In the genomic region with DNA sequence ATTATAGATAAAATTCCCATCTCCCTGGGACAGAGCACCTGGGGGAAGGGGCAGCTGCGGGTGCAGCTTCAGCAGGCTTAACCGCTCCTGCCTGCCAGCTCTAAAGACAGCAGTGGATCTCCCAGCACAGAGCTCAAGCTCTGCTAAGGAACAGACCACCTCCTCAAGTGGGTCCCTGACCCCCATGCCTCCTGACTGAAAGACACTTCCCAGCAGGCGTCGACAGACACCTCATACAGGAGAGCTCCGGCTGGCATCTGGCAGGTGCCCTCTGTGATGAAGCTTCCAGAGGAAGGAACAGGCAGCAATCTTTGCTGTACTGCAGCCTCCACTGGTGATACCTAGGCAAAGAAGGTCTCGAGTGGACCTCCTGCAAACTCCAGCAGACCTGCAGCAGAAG, we compare ENCODE assay signal across 19 cellular contexts. TPM values are rescaled to one million over a fixed set of nuclear protein-coding genes. Genes with fewer than 3 reads are reported as not detected.
"Had no signal": no experiment of that assay in that cellular context is flagged by ENCODE, and none has a peak within 500 bp of the region (broad histone marks: within the 10 kb centered on the region; RNA-seq: fewer than 3 reads in every experiment).

No MANE protein-coding gene starts in this region.

RNA-seq across cellular contexts. Expression of a gene that starts 51.9 kb away (rescaled TPM):
- total RNA-seq: activated naive CD4-positive, alpha-beta T cell treated with anti-CD3 and anti-CD28 coated beads for 36 hours; activated naive CD4-positive, alpha-beta T cell treated with anti-CD3 and anti-CD28 coated beads, Interleukin-2, amount 50 U/mL, for 72 hours; activated naive CD8-positive, alpha-beta T cell treated with anti-CD3 and anti-CD28 coated beads, Interleukin-2, amount 10 ng/mL, durations not matched to agents 7 days and 5 days; activated T-cell treated with anti-CD3 and anti-CD28 coated beads, Interleukin-2, amount 50 U/mL, for 4 hours; activated T-cell treated with anti-CD3 and anti-CD28 coated beads, Interleukin-2, amount 50 U/mL, for 72 hours; activated T-helper 1 cell treated with anti-CD3 and anti-CD28 coated beads, Interleukin-12 subunit alpha, Interleukin-12 subunit beta, Interleukin-2, Interleukin-4 antibody, amounts not matched to agents 30 ng/mL and 10 ng/mL and 1 ng/mL, durations not matched to agents 14 hours and 24 hours and 36 hours; activated T-helper 17 cell treated with anti-CD3 and anti-CD28 coated beads, Interleukin-2, amount 50 U/mL, for 72 hours; activated T-helper 2 cell treated with anti-CD3 and anti-CD28 coated beads, Interferon-gamma antibody, Interleukin-2, Interleukin-4, amounts not matched to agents 10 μg/mL and 5 μg/mL and 100 μg/mL, durations not matched to agents 14 hours and 24 hours and 36 hours; adrenal gland; aorta; ascending aorta; astrocyte; body of pancreas; breast epithelium; bronchial epithelial cell; cardiac muscle cell; cardiac septum; cerebellum; chondrocyte had no signal
